ENCODE assay signal across 13 cellular contexts in the genomic region with DNA sequence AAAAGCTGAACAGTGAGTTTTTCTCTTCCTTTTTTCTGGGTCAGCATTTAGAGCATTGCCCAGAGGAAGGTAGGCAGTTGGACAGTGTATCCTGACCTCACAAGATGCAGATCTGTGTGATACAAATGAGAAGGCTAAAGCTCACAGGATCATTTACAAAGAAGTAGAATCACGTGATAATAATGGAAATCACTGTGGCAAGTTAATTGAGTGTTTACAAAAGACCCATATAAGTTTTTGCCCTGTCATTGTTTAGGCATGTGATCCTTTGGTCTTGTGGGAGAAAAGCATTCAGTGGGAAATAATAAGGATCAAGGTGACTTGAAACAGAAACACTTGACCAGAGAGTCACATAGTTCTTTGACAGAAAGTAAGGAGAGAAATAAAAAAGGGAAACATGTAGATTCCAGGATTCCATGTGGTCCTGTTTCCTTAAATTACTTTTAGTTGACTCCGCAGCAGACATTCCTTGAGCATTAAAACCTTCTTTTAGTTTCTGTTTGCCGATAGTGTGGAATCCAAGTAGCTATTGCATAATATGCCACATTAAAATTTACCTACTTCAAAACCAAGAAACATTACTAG.
DNase-seq lines count a peak whose midpoint lies in the region; ATAC-seq and TF ChIP-seq lines count a peak whose summit lies in the region.
"Had no signal": no experiment of that assay in that cellular context is flagged by ENCODE, and none has a peak within 500 bp of the region (broad histone marks: within the 10 kb centered on the region; RNA-seq: fewer than 3 reads in every experiment).

No MANE protein-coding gene starts in this region.

- no peak for TF ChIP-seq POLR2A in spleen (IDR thresholded peaks at IDR 0.05)

- H3K9me3 ChIP-seq in spleen, result no peaks in the 10 kb centered on the region

- peaks cover 0 to 11% (median 0%) of the 10 kb centered on the region in 6 donors for H3K4me1 ChIP-seq in spleen

- H3K36me3 ChIP-seq in spleen, result peaks cover 0 to 83% (median 23%) of the 10 kb centered on the region in 6 donors

- no peaks in the 10 kb centered on the region for H3K27me3 ChIP-seq in spleen (replicated peaks in 1 of 7)

- peak overlapping the region in 1 of 8 donors; percentile 33 for H3K27ac ChIP-seq in spleen
- H3K27ac ChIP-seq: SK-N-MC had no signal

- WGBS in spleen, 5 donors, result 71 to 95% (median 89%) methylated on average over 3 of the region's 3 CpGs

- TF ChIP-seq CTCF in fibroblast of pulmonary artery (IDR thresholded peaks at IDR 0.05; ENCODE audit: low read length, missing control alignments) (no peak), retinal pigment epithelial cell (conservative IDR thresholded peaks at IDR 0.05; ENCODE audit: low read depth, low read length) (no peak), spleen (IDR thresholded peaks at IDR 0.05 in 8 of 11, conservative IDR thresholded peaks at IDR 0.05 in 3 of 11) (no peak)

- H3K4me3 ChIP-seq in fibroblast of pulmonary artery (replicated peaks; ENCODE audit: low read depth, low read length) (no peak overlapping the region), retinal pigment epithelial cell (ENCODE audit: low read length) (no peak overlapping the region), spleen (no peak overlapping the region)
- H3K4me3 ChIP-seq: SK-N-MC had no signal

- intact Hi-C loops in spleen (cut with DNase I; ENCODE audit: low total_unique reads), result no loop called here

- in situ Hi-C loops in SK-MEL-5 (cut with HindIII; ENCODE audit: low pct_unique_long_range_greater_than_20kb, low sequenced_read_pairs), result no loop called here

- DNase-seq in COLO829 (ENCODE audit: low spot score), result peak; percentile 86
- peak; percentile 62 for DNase-seq in SK-MEL-5 (ENCODE audit: low read depth, low spot score)
- peak; percentile 48 for DNase-seq in fibroblast of pulmonary artery (ENCODE audit: low read depth)
- DNase-seq in retinal pigment epithelial cell (ENCODE audit: low read depth), result peak; percentile 93
- DNase-seq in GDM1 (lab: John Stamatoyannopoulos, UW), result no peak
- no peak for DNase-seq in NCI-H1694 treated with DMSO at 0.1 percent for 48 hours (lab: John Stamatoyannopoulos, UW)
- no peak for DNase-seq in spleen
- DNase-seq: activated T-cell treated with anti-CD3 and anti-CD28 coated beads, Interleukin-2, amount 50 U/mL, for 1 hour; NCI-H1417; right cardiac atrium; substantia nigra had no signal

- ATAC-seq in HG03196 (IDR thresholded peaks at IDR 0.05; ENCODE audit: unreplicated experiment), result no peak
- ATAC-seq: right cardiac atrium had no signal

Comparison
In these comparisons a context has a peak if more than half of its experiments do, and no peak if none do; other contexts are left out.
1. DNase-seq: peak in COLO829 (single experiment), SK-MEL-5 (single experiment), fibroblast of pulmonary artery (single experiment) and retinal pigment epithelial cell (single experiment); none in GDM1 (single experiment), NCI-H1694 treated with DMSO at 0.1 percent for 48 hours (single experiment) and spleen (single experiment).